ENCODE assay signal across 8 cellular contexts in genomic region chr19:3186377-3186688, GRCh38. TPM values are rescaled to one million over a fixed set of nuclear protein-coding genes. Genes with fewer than 3 reads are reported as not detected.
DNase-seq lines count a peak whose midpoint lies in the region; TF ChIP-seq lines count a peak whose summit lies in the region.

No MANE protein-coding gene starts in this region.

- dilution Hi-C loops in mammary epithelial cell (cut with HindIII; ENCODE audit: low sequenced_read_pairs), result no loop called here

- in situ Hi-C loops in mammary epithelial cell (cut with MboI; ENCODE audit: low sequenced_read_pairs in 2 of 2), result no loop called here

- H3K4me2 ChIP-seq in mammary epithelial cell (ENCODE audit: insufficient read depth, low read depth, low read length), result peak overlapping the region; percentile 78

- WGBS in mammary epithelial cell (ENCODE audit: low coverage, missing lambda C conversion rate), result under 1% methylated on average over 11 of the region's 17 CpGs

- no peak for TF ChIP-seq CTCF in mammary epithelial cell (conservative IDR thresholded peaks at IDR 0.05 in 1 of 2, IDR thresholded peaks at IDR 0.05 in 1 of 2; ENCODE audit: extremely low read depth in 1 of 2, insufficient read depth in 1 of 2, low read depth in 1 of 2, low read length in 2 of 2)

- H3K36me3 ChIP-seq in ES-I3 (ENCODE audit: insufficient read depth, low read length), result no peaks in the 10 kb centered on the region
- peaks cover 7% of the 10 kb centered on the region; the same call in 1 of the 2 replicates for H3K36me3 ChIP-seq in HUES6 (ENCODE audit: control insufficient read depth, insufficient read depth, low read length)
- H3K36me3 ChIP-seq in mammary epithelial cell (ENCODE audit: insufficient read depth, low read length), result no peaks in the 10 kb centered on the region
- no peaks in the 10 kb centered on the region for H3K36me3 ChIP-seq in mucosa of stomach (ENCODE audit: control insufficient read depth, insufficient read depth, low read length)

- H3K27me3 ChIP-seq in HUES6 (ENCODE audit: control insufficient read depth, insufficient read depth, low read length), result no peaks in the 10 kb centered on the region
- no peaks in the 10 kb centered on the region for H3K27me3 ChIP-seq in mammary epithelial cell (ENCODE audit: insufficient read depth, low read length)
- H3K27me3 ChIP-seq in mucosa of stomach (ENCODE audit: control insufficient read depth, insufficient read depth, low read length), result no peaks in the 10 kb centered on the region

- DNase-seq in mammary epithelial cell (peak; percentile 15), NCI-H2171 (lab: John Stamatoyannopoulos, UW) (no peak), NCI-H146 (lab: John Stamatoyannopoulos, UW) (no peak), amniotic stem cell (lab: John Stamatoyannopoulos, UW) (no peak)
- DNase-seq in activated CD4-positive, alpha-beta T cell treated with anti-CD3 and anti-CD28 coated beads for 1 hour, result no peak

- H3K27ac ChIP-seq in HUES6 (ENCODE audit: low read depth, low read length) (peak overlapping the region; percentile 73; the same call in 1 of the 2 replicates), mammary epithelial cell (ENCODE audit: insufficient read depth, low read depth, low read length) (peak overlapping the region; percentile 61)

- intact Hi-C loops in mammary epithelial cell (cut with micrococcal nuclease), result loop anchor here (5.0 kb wide), 1 partner anchor 129 kb away; no protein-coding TSS in a partner anchor

- CTCF ChIA-PET in mammary epithelial cell (lab: Charles Lee; ENCODE audit: low non-redundant PET), result no interaction called here

- peak overlapping the region; percentile 95 for H2AFZ ChIP-seq in mammary epithelial cell (ENCODE audit: low read depth, low read length)

- H3K4me3 ChIP-seq in HUES6 (ENCODE audit: low read depth, low read length) (peak overlapping the region; percentile 68), mammary epithelial cell (replicated peaks in 1 of 3; ENCODE audit: insufficient read depth in 1 of 3, low read depth in 2 of 3, low read length in 3 of 3) (peak overlapping the region; percentile 76 to 98 (median 93)), mucosa of stomach (ENCODE audit: low read length) (peak overlapping the region; percentile 27)

- H3K9me3 ChIP-seq in ES-I3 (ENCODE audit: control insufficient read depth, insufficient read depth, low read length), result no peaks in the 10 kb centered on the region
- no peaks in the 10 kb centered on the region for H3K9me3 ChIP-seq in HUES6 (ENCODE audit: control insufficient read depth, insufficient read depth, low read depth, low read length)
- H3K9me3 ChIP-seq in mammary epithelial cell (replicated peaks; ENCODE audit: insufficient read depth, low read length), result no peaks in the 10 kb centered on the region
- no peaks in the 10 kb centered on the region for H3K9me3 ChIP-seq in mucosa of stomach (ENCODE audit: control insufficient read depth, low read length)

- H3K9ac ChIP-seq in ES-I3 (ENCODE audit: low read depth, low read length) (peak overlapping the region; percentile 97), HUES6 (ENCODE audit: low read length) (peak overlapping the region; percentile 93), mammary epithelial cell (ENCODE audit: insufficient read depth, low read length) (peak overlapping the region; percentile 78), mucosa of stomach (ENCODE audit: low read length) (peak overlapping the region; percentile 66)

- BruUV-seq in mammary epithelial cell (replicated peaks; lab: Mats Ljungman, UMichigan), result no TSS peak

- peaks cover 56% of the 10 kb centered on the region for H3K79me2 ChIP-seq in mammary epithelial cell (ENCODE audit: insufficient read depth, low read length)

- no peaks in the 10 kb centered on the region for H4K20me1 ChIP-seq in mammary epithelial cell (ENCODE audit: insufficient read depth, low read length)

- peaks cover 13% of the 10 kb centered on the region for H3K4me1 ChIP-seq in ES-I3 (ENCODE audit: insufficient read depth, low read length)
- H3K4me1 ChIP-seq in HUES6 (ENCODE audit: control insufficient read depth, insufficient read depth, low read length), result peaks cover 13% of the 10 kb centered on the region
- peaks cover 26% of the 10 kb centered on the region for H3K4me1 ChIP-seq in mammary epithelial cell (ENCODE audit: insufficient read depth, low read length)
- peaks cover 40% of the 10 kb centered on the region for H3K4me1 ChIP-seq in mucosa of stomach (ENCODE audit: control insufficient read depth, insufficient read depth, low read length)

RNA-seq across cellular contexts. Expression of gene NCLN, which starts 0.6 kb away (rescaled TPM):
- 10 to 100 TPM; 55.5 to 95.3 TPM for total RNA-seq in mammary epithelial cell
- 91.0 TPM for polyA plus RNA-seq in mammary epithelial cell
- polyA minus RNA-seq in mammary epithelial cell, result 106 TPM

RNA-seq across cellular contexts. Expression of gene S1PR4, which starts 7.8 kb away (rescaled TPM):
- under 1 TPM; 0.67 to 0.94 TPM for total RNA-seq in mammary epithelial cell
- 0.10 TPM for polyA plus RNA-seq in mammary epithelial cell
- polyA minus RNA-seq in mammary epithelial cell, result not detected

RNA-seq across cellular contexts. Expression of gene CELF5, which starts 38.1 kb away (rescaled TPM):
- total RNA-seq in mammary epithelial cell, result under 1 TPM; 0.17 to 0.19 TPM
- polyA plus RNA-seq in mammary epithelial cell, result 0.15 TPM
- polyA minus RNA-seq in mammary epithelial cell, result not detected

RNA-seq across cellular contexts. Expression of gene GNA15, which starts 50.5 kb away (rescaled TPM):
- 100 to 1,000 TPM in 1 of 2 donors, 10 to 100 TPM in 1; 28.7 to 110 TPM for total RNA-seq in mammary epithelial cell
- polyA plus RNA-seq in mammary epithelial cell, result 57.1 TPM
- 43.7 TPM for polyA minus RNA-seq in mammary epithelial cell

Comparison
In these comparisons a context has a peak if more than half of its experiments do, and no peak if none do; other contexts are left out.
1. H3K4me3 ChIP-seq: peak in every context shown above with its lines; median percentile 93 in mammary epithelial cell; 68 in HUES6; 27 in mucosa of stomach.